In the genomic region with DNA sequence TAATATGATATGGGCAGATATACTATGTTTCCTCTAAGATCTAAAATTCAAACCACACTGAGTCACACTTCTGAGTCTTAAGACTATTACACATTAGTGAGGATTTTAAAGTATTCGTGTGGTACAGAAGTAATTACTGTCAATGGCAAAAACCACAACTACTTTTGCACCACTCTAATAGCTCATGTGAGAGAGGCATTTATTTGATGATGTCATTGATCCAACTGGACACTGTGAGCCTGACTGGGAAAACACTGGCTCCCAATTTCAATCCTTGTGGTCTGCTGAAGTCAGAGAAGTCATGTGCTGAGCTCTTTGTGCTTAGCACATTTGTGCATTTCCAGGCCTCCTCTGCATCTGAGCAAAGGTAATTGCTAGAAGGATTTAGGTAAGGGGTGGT, we compare ENCODE assay signal across 15 cellular contexts.
DNase-seq lines count a peak whose midpoint lies in the region; TF ChIP-seq lines count a peak whose summit lies in the region.
"Had no signal": no experiment of that assay in that cellular context is flagged by ENCODE, and none has a peak within 500 bp of the region (broad histone marks: within the 10 kb centered on the region; RNA-seq: fewer than 3 reads in every experiment).

No MANE protein-coding gene starts in this region.

- no peak overlapping the region for H2BK120ac ChIP-seq in mesenchymal stem cell (ENCODE audit: low read depth, low read length)

- H3K9ac ChIP-seq in mammary epithelial cell (ENCODE audit: insufficient read depth, low read length): no peak overlapping the region
- H3K9ac ChIP-seq in mesenchymal stem cell (ENCODE audit: low read length): peak overlapping the region; percentile 75

- H3K36me3 ChIP-seq in mammary epithelial cell (ENCODE audit: insufficient read depth, low read length) (no peaks in the 10 kb centered on the region), mesenchymal stem cell (ENCODE audit: control insufficient read depth in 1 of 2, insufficient read depth in 2 of 2, low read depth in 1 of 2, low read length in 2 of 2) (no peaks in the 10 kb centered on the region)
- H3K36me3 ChIP-seq: Peyer's patch had no signal

- no TSS peak for BruUV-seq in mammary epithelial cell (replicated peaks; lab: Mats Ljungman, UMichigan)

- H2BK15ac ChIP-seq in mesenchymal stem cell (ENCODE audit: low read depth, poor library complexity, severe bottlenecking): no peak overlapping the region

- dilution Hi-C loops in mammary epithelial cell (cut with HindIII; ENCODE audit: low sequenced_read_pairs): no loop called here

- H3K79me2 ChIP-seq in mammary epithelial cell (ENCODE audit: insufficient read depth, low read length): no peaks in the 10 kb centered on the region

- H4K20me1 ChIP-seq in mammary epithelial cell (ENCODE audit: insufficient read depth, low read length): no peaks in the 10 kb centered on the region

- no peak overlapping the region for H2BK5ac ChIP-seq in mesenchymal stem cell (ENCODE audit: low read depth, low read length, poor library complexity, severe bottlenecking)

- DNase-seq in Caki2 (ENCODE audit: low read depth): peak; percentile 73
- DNase-seq in M059J (ENCODE audit: low read depth): peak; percentile 91
- DNase-seq in mammary epithelial cell: peak; percentile 89
- peak; percentile 94 for DNase-seq in mesenchymal stem cell
- no peak for DNase-seq in caudate nucleus (lab: John Stamatoyannopoulos, UW)
- no peak for DNase-seq in hypothalamus (lab: John Stamatoyannopoulos, UW)
- no peak for DNase-seq in activated CD4-positive, alpha-beta T cell treated with anti-CD3 and anti-CD28 coated beads, Interleukin-2, amount 50 U/mL, for 1 hour
- DNase-seq in pons (ENCODE audit: low spot score): no peak
- DNase-seq: activated CD8-positive, alpha-beta memory T cell treated with anti-CD3 and anti-CD28 coated beads, Interleukin-2, amount 50 U/mL, for 4 hours; COR-L47; Kasumi-1; left colon; NCI-H2107; nephron progenitor cell; Peyer's patch had no signal

- no peak overlapping the region for H2BK12ac ChIP-seq in mesenchymal stem cell (ENCODE audit: low read length in 2 of 2)

- no peak overlapping the region for H3K14ac ChIP-seq in mesenchymal stem cell (ENCODE audit: low read length in 2 of 2)

- H3K27ac ChIP-seq in mammary epithelial cell (ENCODE audit: insufficient read depth, low read depth, low read length) (no peak overlapping the region), mesenchymal stem cell (ENCODE audit: low read length, poor library complexity, severe bottlenecking) (peak overlapping the region; percentile 97), caudate nucleus (ENCODE audit: low read depth, low read length) (no peak overlapping the region)
- H3K27ac ChIP-seq: Peyer's patch had no signal

- H3K4ac ChIP-seq in mesenchymal stem cell (ENCODE audit: low read depth in 1 of 2, low read length in 2 of 2): no peak overlapping the region

- H3K4me2 ChIP-seq in mammary epithelial cell (ENCODE audit: insufficient read depth, low read depth, low read length) (no peak overlapping the region), mesenchymal stem cell (ENCODE audit: low read length, poor library complexity, severe bottlenecking) (no peak overlapping the region)

- TF ChIP-seq CTCF in mammary epithelial cell (conservative IDR thresholded peaks at IDR 0.05 in 1 of 2, IDR thresholded peaks at IDR 0.05 in 1 of 2; ENCODE audit: extremely low read depth in 1 of 2, insufficient read depth in 1 of 2, low read depth in 1 of 2, low read length in 2 of 2): no peak

- 0% methylated on average over 1 of the region's 1 CpG for WGBS in mammary epithelial cell (ENCODE audit: low coverage, missing lambda C conversion rate)
- WGBS in mesenchymal stem cell: no CpG with 5 or more reads among the region's 1 CpG

- H3K4me3 ChIP-seq in mammary epithelial cell (replicated peaks in 1 of 3; ENCODE audit: insufficient read depth in 1 of 3, low read depth in 2 of 3, low read length in 3 of 3) (no peak overlapping the region), mesenchymal stem cell (ENCODE audit: insufficient read depth in 1 of 2, low read depth in 1 of 2, low read length in 2 of 2) (peak overlapping the region in 1 of 2 experiments; percentile 0)
- H3K4me3 ChIP-seq: Peyer's patch had no signal

- no peaks in the 10 kb centered on the region for H3K79me1 ChIP-seq in mesenchymal stem cell (replicated peaks; ENCODE audit: low read length, poor library complexity, severe bottlenecking)

- in situ Hi-C loops in Caki2 (cut with HindIII; ENCODE audit: low pct_unique_long_range_greater_than_20kb, low sequenced_read_pairs): no loop called here
- in situ Hi-C loops in mammary epithelial cell (cut with MboI; ENCODE audit: low sequenced_read_pairs in 2 of 2): no loop called here

- H3K23ac ChIP-seq in mesenchymal stem cell (ENCODE audit: low read length in 2 of 2): no peak overlapping the region

- H2AFZ ChIP-seq in mammary epithelial cell (ENCODE audit: low read depth, low read length) (no peak overlapping the region), mesenchymal stem cell (ENCODE audit: low read depth, low read length) (no peak overlapping the region)

- H3K4me1 ChIP-seq in mammary epithelial cell (ENCODE audit: insufficient read depth, low read length) (peaks cover 10% of the 10 kb centered on the region), mesenchymal stem cell (ENCODE audit: control insufficient read depth, insufficient read depth, low read depth, low read length) (peaks cover 2% of the 10 kb centered on the region)
- H3K4me1 ChIP-seq: Peyer's patch had no signal

- CTCF ChIA-PET in mammary epithelial cell (lab: Charles Lee; ENCODE audit: low non-redundant PET): no interaction called here

- H4K8ac ChIP-seq in mesenchymal stem cell (ENCODE audit: low read length): no peak overlapping the region

- no peak overlapping the region for H4K91ac ChIP-seq in mesenchymal stem cell (ENCODE audit: low read length)

- H3K18ac ChIP-seq in mesenchymal stem cell (ENCODE audit: low read depth in 1 of 2, low read length in 2 of 2): peak overlapping the region in 1 of 2 experiments; percentile 52

- peak overlapping the region; percentile 58 for H2AK5ac ChIP-seq in mesenchymal stem cell (ENCODE audit: low read length, severe bottlenecking)

- H3K27me3 ChIP-seq in mammary epithelial cell (ENCODE audit: insufficient read depth, low read length) (no peaks in the 10 kb centered on the region), mesenchymal stem cell (ENCODE audit: control insufficient read depth in 1 of 2, insufficient read depth in 1 of 2, low read length in 2 of 2) (no peaks in the 10 kb centered on the region)
- H3K27me3 ChIP-seq: Peyer's patch had no signal

- intact Hi-C loops in mammary epithelial cell (cut with micrococcal nuclease): no loop called here

- H3K9me3 ChIP-seq in mammary epithelial cell (replicated peaks; ENCODE audit: insufficient read depth, low read length) (no peaks in the 10 kb centered on the region), mesenchymal stem cell (ENCODE audit: control insufficient read depth, low read length) (no peaks in the 10 kb centered on the region)
- H3K9me3 ChIP-seq: Peyer's patch had no signal

Comparison
In these comparisons a context has a peak if more than half of its experiments do, and no peak if none do; other contexts are left out.
1. DNase-seq: peak in Caki2 (single experiment), M059J (single experiment), mammary epithelial cell (single experiment) and mesenchymal stem cell (single experiment); none in caudate nucleus (0 of 61), hypothalamus (0 of 51), activated CD4-positive, alpha-beta T cell treated with anti-CD3 and anti-CD28 coated beads, Interleukin-2, amount 50 U/mL, for 1 hour (single experiment) and pons (single experiment).